Comparison of ENCODE assay signal across 25 cellular contexts in the genomic region with DNA sequence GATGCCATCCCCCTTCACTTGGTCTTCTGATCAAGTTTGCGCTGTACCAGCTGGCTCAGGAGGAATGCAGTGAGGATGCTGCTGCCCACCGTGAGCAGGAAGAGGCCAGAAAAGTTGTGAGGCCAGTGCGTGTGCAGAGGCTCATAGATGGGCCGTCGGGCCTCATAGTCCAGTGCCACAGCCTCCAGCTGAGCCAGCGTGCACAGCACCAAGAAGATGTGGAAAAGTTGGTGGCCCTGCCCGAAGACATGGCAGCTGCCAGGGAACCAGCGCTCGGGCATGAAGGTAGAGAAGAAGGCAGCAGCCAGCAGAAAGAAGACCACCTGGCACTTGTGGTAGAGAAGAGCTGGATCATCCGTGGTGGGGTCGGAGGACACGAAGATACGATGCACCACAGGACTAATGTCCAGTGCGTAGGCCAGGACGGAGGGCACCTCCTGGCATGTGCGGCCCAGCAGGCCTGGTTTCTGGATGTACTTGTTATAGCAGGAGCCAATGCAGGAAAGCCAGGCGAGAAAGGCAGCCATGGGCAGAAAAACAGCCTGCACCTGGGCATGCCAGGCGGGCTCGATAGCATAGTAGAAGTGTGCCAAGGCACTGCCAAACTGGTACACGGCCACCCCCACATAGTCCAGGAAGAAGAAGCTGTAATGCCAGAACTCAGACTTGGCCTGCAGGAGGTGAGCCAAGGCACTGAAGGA. TPM values are rescaled to one million over a fixed set of nuclear protein-coding genes. Genes with fewer than 3 reads are reported as not detected.
A peak's percentile ranks its signal among the peaks of the same experiment; 100 is the strongest.
DNase-seq lines count a peak whose midpoint lies in the region; ATAC-seq, FAIRE-seq and TF ChIP-seq lines count a peak whose summit lies in the region.
"Had no signal": no experiment of that assay in that cellular context is flagged by ENCODE, and none has a peak within 500 bp of the region (broad histone marks: within the 10 kb centered on the region; RNA-seq: fewer than 3 reads in every experiment).

No MANE protein-coding gene starts in this region.

- H3K27ac ChIP-seq in stomach: peak overlapping the region in 3 of 5 donors; percentile 7 to 38 (median 35)
- H3K27ac ChIP-seq: GM23248, hepatocyte, thyroid gland had no signal

- CTCF ChIA-PET in activated CD8-positive, alpha-beta memory T cell treated with anti-CD3 and anti-CD28 coated beads, Interleukin-2, amount 10 ng/mL, durations not matched to agents 7 days and 5 days (lab: Charles Lee): no interaction called here

- ATAC-seq in activated CD8-positive, alpha-beta memory T cell treated with anti-CD3 and anti-CD28 coated beads, Interleukin-2, amount 10 ng/mL, durations not matched to agents 7 days and 5 days: no peak
- ATAC-seq: CD8-positive, alpha-beta T cell; left cardiac atrium had no signal

- WGBS in stomach, 5 donors: 78 to 89% (median 80%) methylated on average over 17 to 20 of the region's 20 CpGs

- H3K4me3 Mint-ChIP-seq in activated CD8-positive, alpha-beta memory T cell treated with anti-CD3 and anti-CD28 coated beads, Interleukin-2, amount 10 ng/mL, durations not matched to agents 7 days and 5 days: no peak overlapping the region
- H3K4me3 Mint-ChIP-seq in dendritic cell treated with granulocyte-macrophage colony-stimulating factor and Interleukin-4, amounts not matched to agents 40 ng/mL and 50 ng/mL, for 4 days: no peak overlapping the region
- H3K4me3 Mint-ChIP-seq: activated naive CD8-positive, alpha-beta T cell treated with anti-CD3 and anti-CD28 coated beads, Interleukin-2, amount 10 ng/mL, durations not matched to agents 7 days and 5 days; CD8-positive, alpha-beta T cell; stimulated activated naive CD8-positive, alpha-beta T cell treated with anti-CD3 and anti-CD28 coated beads, Interleukin-15, Interleukin-2, amounts not matched to agents 100 ng/mL and 50 ng/mL, for 24 hours had no signal

- no peak for TF ChIP-seq POLR2A in stomach (IDR thresholded peaks at IDR 0.05)

- H3K27me3 ChIP-seq in stomach: no peaks in the 10 kb centered on the region
- H3K27me3 ChIP-seq: gastrocnemius medialis, hepatocyte, thyroid gland had no signal

- no peak overlapping the region for H3K4me3 ChIP-seq in stomach
- H3K4me3 ChIP-seq: gastrocnemius medialis, GM23248, hepatocyte, thyroid gland had no signal

- no peaks in the 10 kb centered on the region for H3K9me3 Mint-ChIP-seq in activated CD8-positive, alpha-beta memory T cell treated with anti-CD3 and anti-CD28 coated beads, Interleukin-2, amount 10 ng/mL, durations not matched to agents 7 days and 5 days (ENCODE audit: low read depth)
- no peaks in the 10 kb centered on the region for H3K9me3 Mint-ChIP-seq in dendritic cell treated with granulocyte-macrophage colony-stimulating factor and Interleukin-4, amounts not matched to agents 40 ng/mL and 50 ng/mL, for 4 days
- H3K9me3 Mint-ChIP-seq: activated naive CD8-positive, alpha-beta T cell treated with anti-CD3 and anti-CD28 coated beads, Interleukin-2, amount 10 ng/mL, durations not matched to agents 7 days and 5 days; CD8-positive, alpha-beta T cell; stimulated activated naive CD8-positive, alpha-beta T cell treated with anti-CD3 and anti-CD28 coated beads, Interleukin-15, Interleukin-2, amounts not matched to agents 100 ng/mL and 50 ng/mL, for 24 hours had no signal

- no peak for TF ChIP-seq CTCF in stomach (IDR thresholded peaks at IDR 0.05)

- H3K36me3 ChIP-seq in stomach: peaks cover 0 to 19% (median 14%) of the 10 kb centered on the region in 4 donors
- H3K36me3 ChIP-seq: gastrocnemius medialis had no signal

- TF ChIP-seq EP300 in stomach (IDR thresholded peaks at IDR 0.05): no peak

- no peak for FAIRE-seq in HTR-8/SVneo (lab: Jason Lieb, UNC)
- FAIRE-seq: astrocyte, GM12891 had no signal

- no peaks in the 10 kb centered on the region for H3K9me3 ChIP-seq in stomach
- H3K9me3 ChIP-seq: gastrocnemius medialis, thyroid gland had no signal

- peaks cover 27 to 46% (median 34%) of the 10 kb centered on the region in 4 donors for H3K4me1 ChIP-seq in stomach

- peaks cover 21% of the 10 kb centered on the region for H3K4me1 Mint-ChIP-seq in activated CD8-positive, alpha-beta memory T cell treated with anti-CD3 and anti-CD28 coated beads, Interleukin-2, amount 10 ng/mL, durations not matched to agents 7 days and 5 days
- H3K4me1 Mint-ChIP-seq in dendritic cell treated with granulocyte-macrophage colony-stimulating factor and Interleukin-4, amounts not matched to agents 40 ng/mL and 50 ng/mL, for 4 days (ENCODE audit: low read depth): peaks cover 44% of the 10 kb centered on the region

- intact Hi-C loops in dendritic cell treated with granulocyte-macrophage colony-stimulating factor and Interleukin-4, amounts not matched to agents 40 ng/mL and 50 ng/mL, for 4 days (cut with micrococcal nuclease): loop anchor here (5.0 kb wide), 1 partner anchor 431 kb away; the partner anchor contains the start of gene MACO1
- intact Hi-C loops in stomach (cut with DNase I; ENCODE audit: low total_unique reads): no loop called here

- no peaks in the 10 kb centered on the region for H3K36me3 Mint-ChIP-seq in activated CD8-positive, alpha-beta memory T cell treated with anti-CD3 and anti-CD28 coated beads, Interleukin-2, amount 10 ng/mL, durations not matched to agents 7 days and 5 days
- peaks cover 24% of the 10 kb centered on the region for H3K36me3 Mint-ChIP-seq in dendritic cell treated with granulocyte-macrophage colony-stimulating factor and Interleukin-4, amounts not matched to agents 40 ng/mL and 50 ng/mL, for 4 days (ENCODE audit: low read depth)

- no peaks in the 10 kb centered on the region for H3K27me3 Mint-ChIP-seq in activated CD8-positive, alpha-beta memory T cell treated with anti-CD3 and anti-CD28 coated beads, Interleukin-2, amount 10 ng/mL, durations not matched to agents 7 days and 5 days
- H3K27me3 Mint-ChIP-seq in dendritic cell treated with granulocyte-macrophage colony-stimulating factor and Interleukin-4, amounts not matched to agents 40 ng/mL and 50 ng/mL, for 4 days: no peaks in the 10 kb centered on the region
- H3K27me3 Mint-ChIP-seq: activated naive CD8-positive, alpha-beta T cell treated with anti-CD3 and anti-CD28 coated beads, Interleukin-2, amount 10 ng/mL, durations not matched to agents 7 days and 5 days; stimulated activated naive CD8-positive, alpha-beta T cell treated with anti-CD3 and anti-CD28 coated beads, Interleukin-15, Interleukin-2, amounts not matched to agents 100 ng/mL and 50 ng/mL, for 24 hours had no signal

- peak; percentile 52 for DNase-seq in activated CD8-positive, alpha-beta memory T cell treated with anti-CD3 and anti-CD28 coated beads for 24 hours
- DNase-seq in activated CD8-positive, alpha-beta memory T cell treated with anti-CD3 and anti-CD28 coated beads, Interleukin-2, amount 10 ng/mL, durations not matched to agents 7 days and 5 days: no peak
- DNase-seq in stomach: peak; percentile 69
- no peak for DNase-seq in RPMI8226
- DNase-seq in HTR-8/SVneo (ENCODE audit: insufficient read length, low spot score): no peak
- DNase-seq: 8988T; activated CD4-positive, CD25-positive, alpha-beta regulatory T cell; activated naive CD8-positive, alpha-beta T cell treated with anti-CD3 and anti-CD28 coated beads, Interleukin-2, amount 10 ng/mL, durations not matched to agents 7 days and 5 days; CD8-positive, alpha-beta T cell; dermis blood vessel endothelial cell; gastrocnemius medialis; GM23248; Kasumi-1; left cardiac atrium; NCI-H1436 treated with DMSO at 0.1 percent for 48 hours; NCI-H446; NCI-H774; occipital lobe; T-helper 1 cell; thyroid gland had no signal

- H3K27ac Mint-ChIP-seq in activated CD8-positive, alpha-beta memory T cell treated with anti-CD3 and anti-CD28 coated beads, Interleukin-2, amount 10 ng/mL, durations not matched to agents 7 days and 5 days: no peak overlapping the region
- H3K27ac Mint-ChIP-seq in dendritic cell treated with granulocyte-macrophage colony-stimulating factor and Interleukin-4, amounts not matched to agents 40 ng/mL and 50 ng/mL, for 4 days: peak overlapping the region; percentile 98
- H3K27ac Mint-ChIP-seq: activated naive CD8-positive, alpha-beta T cell treated with anti-CD3 and anti-CD28 coated beads, Interleukin-2, amount 10 ng/mL, durations not matched to agents 7 days and 5 days; CD8-positive, alpha-beta T cell; stimulated activated naive CD8-positive, alpha-beta T cell treated with anti-CD3 and anti-CD28 coated beads, Interleukin-15, Interleukin-2, amounts not matched to agents 100 ng/mL and 50 ng/mL, for 24 hours had no signal

RNA-seq across cellular contexts. Expression of gene AUNIP, which starts 3.7 kb away (rescaled TPM):
- 1 to 10 TPM; 8.1 to 9.8 TPM for total RNA-seq in activated CD8-positive, alpha-beta memory T cell treated with anti-CD3 and anti-CD28 coated beads, Interleukin-2, amount 10 ng/mL, durations not matched to agents 7 days and 5 days
- 1 to 10 TPM in 1 of 5 donors, under 1 TPM in 1, not detected in 3; 0.87 to 2.8 TPM for total RNA-seq in stomach
- polyA plus RNA-seq in stomach: 1 to 10 TPM in 1 of 3 donors, under 1 TPM in 2; 0.68 to 1.5 (median 1.00) TPM
- total RNA-seq: gastrocnemius medialis, thyroid gland had no signal

RNA-seq across cellular contexts. Expression of gene PAQR7, which starts 12.6 kb away (rescaled TPM):
- total RNA-seq in activated CD8-positive, alpha-beta memory T cell treated with anti-CD3 and anti-CD28 coated beads, Interleukin-2, amount 10 ng/mL, durations not matched to agents 7 days and 5 days: 1 to 10 TPM; 2.2 to 5.0 TPM
- 1 to 10 TPM; 1.8 to 9.9 (median 5.3) TPM for total RNA-seq in stomach
- polyA plus RNA-seq in stomach: 10 to 100 TPM in 1 of 3 donors, 1 to 10 TPM in 2; 4.3 to 10.5 (median 5.4) TPM

RNA-seq across cellular contexts. Expression of gene MTFR1L, which starts 43.2 kb away (rescaled TPM):
- total RNA-seq in activated CD8-positive, alpha-beta memory T cell treated with anti-CD3 and anti-CD28 coated beads, Interleukin-2, amount 10 ng/mL, durations not matched to agents 7 days and 5 days: 10 to 100 TPM; 28.9 to 31.2 TPM
- total RNA-seq in stomach: 100 to 1,000 TPM in 3 of 5 donors, 10 to 100 TPM in 2; 39.3 to 301 (median 107) TPM
- polyA plus RNA-seq in stomach: 10 to 100 TPM; 41.1 to 52.4 (median 49.5) TPM

RNA-seq across cellular contexts. Expression of gene STMN1, which starts 43.3 kb away (rescaled TPM):
- total RNA-seq in activated CD8-positive, alpha-beta memory T cell treated with anti-CD3 and anti-CD28 coated beads, Interleukin-2, amount 10 ng/mL, durations not matched to agents 7 days and 5 days: 100 to 1,000 TPM; 548 to 626 TPM
- 10 to 100 TPM; 25.9 to 74.2 (median 44.6) TPM for total RNA-seq in stomach
- polyA plus RNA-seq in stomach: 100 to 1,000 TPM in 2 of 3 donors, 10 to 100 TPM in 1; 79.0 to 109 (median 108) TPM

Comparison
In these comparisons a context has a peak if more than half of its experiments do, and no peak if none do; other contexts are left out.
1. DNase-seq: peak in activated CD8-positive, alpha-beta memory T cell treated with anti-CD3 and anti-CD28 coated beads for 24 hours (single experiment) and stomach (single experiment); none in activated CD8-positive, alpha-beta memory T cell treated with anti-CD3 and anti-CD28 coated beads, Interleukin-2, amount 10 ng/mL, durations not matched to agents 7 days and 5 days (single experiment), RPMI8226 (single experiment) and HTR-8/SVneo (single experiment).